ENCODE assay signal across 7 cellular contexts in the genomic region with DNA sequence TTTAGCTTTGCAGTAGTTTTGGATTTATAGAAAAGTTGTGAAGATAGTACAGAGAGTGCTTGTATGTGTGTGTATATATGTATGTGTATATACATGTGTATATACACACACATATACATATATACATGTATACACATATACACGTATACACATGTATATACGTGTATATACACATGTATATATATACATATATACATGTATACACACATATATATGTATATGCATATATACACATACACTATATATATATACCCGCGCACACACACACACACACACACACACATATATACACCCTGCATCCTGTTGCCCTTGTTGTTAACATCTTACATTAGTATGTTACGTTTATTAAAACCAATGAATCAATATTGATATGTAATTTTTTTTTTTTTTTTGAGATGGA.
"Had no signal": no experiment of that assay in that cellular context is flagged by ENCODE, and none has a peak within 500 bp of the region (broad histone marks: within the 10 kb centered on the region; RNA-seq: fewer than 3 reads in every experiment).

No MANE protein-coding gene starts in this region.

- H3K36me3 ChIP-seq: HAP-1 had no signal

- H3K9me3 Mint-ChIP-seq: IgD-negative memory B cell had no signal

- H3K27ac Mint-ChIP-seq: IgD-negative memory B cell had no signal

- H3K27me3 Mint-ChIP-seq: IgD-negative memory B cell had no signal

- H3K9me3 ChIP-seq: HAP-1 had no signal

- H3K9ac ChIP-seq: GM23248 had no signal

- FAIRE-seq: HTR-8/SVneo had no signal

- ATAC-seq: HCT116 had no signal

- H2AFZ ChIP-seq: GM23248 had no signal

- H3K27ac ChIP-seq: GM23248 had no signal

- H3K4me3 Mint-ChIP-seq: IgD-negative memory B cell had no signal

- DNase-seq: GM23248, GOT3, H7 had no signal

- H3K4me3 ChIP-seq: GM23248, HAP-1 had no signal
